In genomic region chrX:79366888-79367749, GRCh38 we compare ENCODE assay signal across 8 cellular contexts. TPM values are rescaled to one million over a fixed set of nuclear protein-coding genes. Genes with fewer than 3 reads are reported as not detected.
DNase-seq lines count a peak whose midpoint lies in the region; ATAC-seq and TF ChIP-seq lines count a peak whose summit lies in the region.

Gene ITM2A (minus strand): TSS chrX:79367334. CDS start chrX:79367215, 119 bp downstream.

- no peaks in the 10 kb centered on the region for H3K36me3 Mint-ChIP-seq in dendritic cell treated with granulocyte-macrophage colony-stimulating factor and Interleukin-4, amounts not matched to agents 40 ng/mL and 50 ng/mL, for 4 days (ENCODE audit: low read depth)

- no peaks in the 10 kb centered on the region for H3K36me3 ChIP-seq in mucosa of descending colon (ENCODE audit: low read depth)

- H3K4me1 ChIP-seq in mucosa of descending colon (ENCODE audit: low read depth): no peaks in the 10 kb centered on the region

- H3K9me3 ChIP-seq in mucosa of descending colon: no peaks in the 10 kb centered on the region

- H3K4me3 ChIP-seq in mucosa of descending colon: no peak within 1 kb of the TSS

- TF ChIP-seq CTCF in mucosa of descending colon (IDR thresholded peaks at IDR 0.05): no peak

- peaks cover 16% of the 10 kb centered on the region for H3K4me1 Mint-ChIP-seq in dendritic cell treated with granulocyte-macrophage colony-stimulating factor and Interleukin-4, amounts not matched to agents 40 ng/mL and 50 ng/mL, for 4 days (ENCODE audit: low read depth)

- no peak within 1 kb of the TSS for H3K27ac Mint-ChIP-seq in dendritic cell treated with granulocyte-macrophage colony-stimulating factor and Interleukin-4, amounts not matched to agents 40 ng/mL and 50 ng/mL, for 4 days

- peak within 1 kb of the TSS; percentile 48 for H3K4me3 Mint-ChIP-seq in dendritic cell treated with granulocyte-macrophage colony-stimulating factor and Interleukin-4, amounts not matched to agents 40 ng/mL and 50 ng/mL, for 4 days

- peaks cover 7% of the 10 kb centered on the region for H3K27me3 Mint-ChIP-seq in dendritic cell treated with granulocyte-macrophage colony-stimulating factor and Interleukin-4, amounts not matched to agents 40 ng/mL and 50 ng/mL, for 4 days

- intact Hi-C loops in dendritic cell treated with granulocyte-macrophage colony-stimulating factor and Interleukin-4, amounts not matched to agents 40 ng/mL and 50 ng/mL, for 4 days (cut with micrococcal nuclease): no loop called here
- intact Hi-C loops in mucosa of descending colon (cut with DNase I, micrococcal nuclease): no loop called here

- H3K9me3 Mint-ChIP-seq in dendritic cell treated with granulocyte-macrophage colony-stimulating factor and Interleukin-4, amounts not matched to agents 40 ng/mL and 50 ng/mL, for 4 days: no peaks in the 10 kb centered on the region

- peak; percentile 77 for ATAC-seq in GM19023 (IDR thresholded peaks at IDR 0.05; ENCODE audit: unreplicated experiment)
- peak; percentile 56 for ATAC-seq in HG03108 (IDR thresholded peaks at IDR 0.05; ENCODE audit: unreplicated experiment)
- ATAC-seq in mucosa of descending colon: peak; percentile 80

- DNase-seq in activated CD4-positive, alpha-beta T cell treated with anti-CD3 and anti-CD28 coated beads for 1 hour: peak; percentile 26
- DNase-seq in mucosa of descending colon (peak; percentile 38 to 65 (median 47)), HPDE6-E6E7 (ENCODE audit: extremely low spot score) (no peak), NCI-H446 treated with DMSO at 0.1 percent for 48 hours (lab: John Stamatoyannopoulos, UW) (no peak)
- peak; percentile 14 to 26 for DNase-seq in stimulated activated CD8-positive, alpha-beta memory T cell treated with anti-CD3 and anti-CD28 coated beads, Interleukin-7, amount 100 ng/mL, for 1 hour (ENCODE audit: low read depth in 2 of 2)

RNA-seq across cellular contexts. Expression of gene ITM2A, which starts in this region (rescaled TPM):
- 10 to 100 TPM; 14.5 to 36.0 (median 16.4) TPM for total RNA-seq in mucosa of descending colon

Comparison
In these comparisons a context has a peak if more than half of its experiments do, and no peak if none do; other contexts are left out.
1. DNase-seq: peak in activated CD4-positive, alpha-beta T cell treated with anti-CD3 and anti-CD28 coated beads for 1 hour (single experiment), mucosa of descending colon (3 of 3) and stimulated activated CD8-positive, alpha-beta memory T cell treated with anti-CD3 and anti-CD28 coated beads, Interleukin-7, amount 100 ng/mL, for 1 hour (2 of 2); none in HPDE6-E6E7 (single experiment) and NCI-H446 treated with DMSO at 0.1 percent for 48 hours (single experiment).
2. Peak in every context shown above with its lines, with median percentiles within 50 percentile points of each other: ATAC-seq.